Comparison of ENCODE assay signal across 15 cellular contexts in the genomic region with DNA sequence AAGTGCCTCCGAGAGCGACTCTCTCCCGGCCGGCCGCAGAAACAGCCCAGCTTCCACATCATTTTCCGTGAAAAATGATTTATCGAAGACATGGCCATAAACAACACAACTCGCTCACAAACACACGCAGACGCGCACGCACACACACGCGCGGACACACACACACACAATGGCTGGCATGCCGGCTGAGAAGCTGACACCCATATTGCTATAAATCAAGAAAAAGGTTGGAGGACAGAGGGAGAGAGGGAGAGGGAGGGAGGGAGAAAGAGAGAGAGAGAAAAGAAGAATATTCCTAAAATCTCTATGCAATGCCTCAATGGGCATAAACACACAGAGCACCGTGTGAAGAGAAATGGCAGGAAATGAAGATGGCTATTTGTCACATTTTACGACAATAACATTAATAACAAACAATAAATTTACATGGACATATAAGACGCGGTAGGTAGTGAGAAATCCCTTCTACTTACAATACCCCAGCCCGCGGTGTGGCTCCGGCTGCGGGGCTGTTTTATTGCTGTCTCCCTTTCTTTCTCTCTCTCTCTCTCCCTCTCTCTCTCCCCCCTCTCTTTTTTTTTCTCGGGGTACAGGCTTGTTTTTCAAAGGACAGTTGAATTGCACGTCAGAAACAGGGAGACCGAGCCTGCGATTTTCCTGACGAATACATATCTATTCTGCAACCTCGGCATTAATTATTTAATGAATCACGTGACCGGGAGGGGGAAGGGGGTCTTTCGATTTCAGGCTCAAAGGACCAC. TPM values are rescaled to one million over a fixed set of nuclear protein-coding genes. Genes with fewer than 3 reads are reported as not detected.
DNase-seq lines count a peak whose midpoint lies in the region; ATAC-seq and TF ChIP-seq lines count a peak whose summit lies in the region.
"Had no signal": no experiment of that assay in that cellular context is flagged by ENCODE, and none has a peak within 500 bp of the region (broad histone marks: within the 10 kb centered on the region; RNA-seq: fewer than 3 reads in every experiment).

No MANE protein-coding gene starts in this region.

- intact Hi-C loops in breast epithelium (cut with DNase I; ENCODE audit: low total_unique reads) (no loop called here), MCF 10A (cut with micrococcal nuclease) (no loop called here)

- no peaks in the 10 kb centered on the region for H3K9me3 Mint-ChIP-seq in MCF 10A (ENCODE audit: unreplicated experiment)
- H3K9me3 Mint-ChIP-seq in activated naive CD8-positive, alpha-beta T cell treated with anti-CD3 and anti-CD28 coated beads, Interleukin-2, amount 50 U/mL, for 24 hours = no peaks in the 10 kb centered on the region
- H3K9me3 Mint-ChIP-seq: immature natural killer cell had no signal

- H3K4me3 Mint-ChIP-seq in MCF 10A (ENCODE audit: unreplicated experiment) = no peak overlapping the region
- H3K4me3 Mint-ChIP-seq in activated naive CD8-positive, alpha-beta T cell treated with anti-CD3 and anti-CD28 coated beads, Interleukin-2, amount 50 U/mL, for 24 hours = peak overlapping the region; percentile 36
- H3K4me3 Mint-ChIP-seq: IgD-negative memory B cell, immature natural killer cell had no signal

- no peaks in the 10 kb centered on the region for H3K27me3 Mint-ChIP-seq in MCF 10A (ENCODE audit: insufficient read depth, unreplicated experiment)
- H3K27me3 Mint-ChIP-seq in activated naive CD8-positive, alpha-beta T cell treated with anti-CD3 and anti-CD28 coated beads, Interleukin-2, amount 50 U/mL, for 24 hours = peaks cover 27% of the 10 kb centered on the region

- peak overlapping the region; percentile 52 for H3K4me2 ChIP-seq in hepatocyte
- H3K4me2 ChIP-seq: BLaER1 had no signal

- POLR2A ChIA-PET in MCF 10A (lab: Yijun Ruan, JAX) = no interaction called here

- peaks cover 20% of the 10 kb centered on the region for H3K79me2 ChIP-seq in hepatocyte

- DNase-seq in breast epithelium (ENCODE audit: low spot score in 2 of 2) (no peak), MCF 10A (ENCODE audit: unreplicated experiment) (no peak), hepatocyte (ENCODE audit: low spot score) (no peak), thoracic aorta (ENCODE audit: low spot score) (no peak), NCI-H128 (lab: John Stamatoyannopoulos, UW; ENCODE audit: unreplicated experiment) (no peak)
- no peak for DNase-seq in activated naive CD8-positive, alpha-beta T cell treated with anti-CD3 and anti-CD28 coated beads, Interleukin-2, amount 50 U/mL, for 24 hours
- DNase-seq: activated CD4-positive, alpha-beta T cell treated with anti-CD3 and anti-CD28 coated beads for 1 hour; activated gamma-delta T cell; immature natural killer cell; Right ventricle myocardium superior; stimulated activated naive CD8-positive, alpha-beta T cell treated with anti-CD3 and anti-CD28 coated beads, Interleukin-15, Interleukin-2, amounts not matched to agents 100 U/mL and 50 U/mL, for 24 hours had no signal

- H2AFZ ChIP-seq in hepatocyte = no peak overlapping the region

- H3K4me3 ChIP-seq in breast epithelium (peak overlapping the region; percentile 16 to 44 (median 37)), hepatocyte (no peak overlapping the region), thoracic aorta (peak overlapping the region; percentile 64)
- H3K4me3 ChIP-seq: BLaER1 had no signal

- no peaks in the 10 kb centered on the region for H3K4me1 Mint-ChIP-seq in MCF 10A (ENCODE audit: insufficient read depth, unreplicated experiment)
- peaks cover 4% of the 10 kb centered on the region for H3K4me1 Mint-ChIP-seq in activated naive CD8-positive, alpha-beta T cell treated with anti-CD3 and anti-CD28 coated beads, Interleukin-2, amount 50 U/mL, for 24 hours
- H3K4me1 Mint-ChIP-seq: IgD-negative memory B cell had no signal

- no peaks in the 10 kb centered on the region for H4K20me1 ChIP-seq in hepatocyte (ENCODE audit: insufficient read depth, poor library complexity, severe bottlenecking)

- no TSS peak for BruUV-seq in MCF 10A (replicated peaks; lab: Mats Ljungman, UMichigan)

- 19% methylated on average over 33 of the region's 33 CpGs for WGBS in hepatocyte (ENCODE audit: low lambda C conversion rate, missing lambda C conversion rate)

- H3K9me3 ChIP-seq in breast epithelium = no peaks in the 10 kb centered on the region
- no peaks in the 10 kb centered on the region for H3K9me3 ChIP-seq in hepatocyte (ENCODE audit: low read depth)
- no peaks in the 10 kb centered on the region for H3K9me3 ChIP-seq in thoracic aorta
- H3K9me3 ChIP-seq: BLaER1 had no signal

- H3K36me3 ChIP-seq in breast epithelium (no peaks in the 10 kb centered on the region), hepatocyte (replicated peaks; ENCODE audit: insufficient read depth, low read depth) (no peaks in the 10 kb centered on the region), thoracic aorta (no peaks in the 10 kb centered on the region)
- H3K36me3 ChIP-seq: BLaER1 had no signal

- H3K27ac ChIP-seq in breast epithelium = peak overlapping the region in 1 of 2 donors; percentile 49
- no peak overlapping the region for H3K27ac ChIP-seq in hepatocyte
- peak overlapping the region; percentile 18 to 84 for H3K27ac ChIP-seq in thoracic aorta
- H3K27ac ChIP-seq: BLaER1 had no signal

- H3K27me3 ChIP-seq in breast epithelium (peaks cover 0 to 12% of the 10 kb centered on the region in 2 donors), hepatocyte (peaks cover 97% of the 10 kb centered on the region), thoracic aorta (replicated peaks; ENCODE audit: insufficient read depth) (no peaks in the 10 kb centered on the region)

- TF ChIP-seq POLR2A in breast epithelium (IDR thresholded peaks at IDR 0.05) = no peak

- CTCF ChIA-PET in MCF 10A (lab: Yijun Ruan, JAX) = interaction anchor here (0.6 kb wide), 1 partner anchor 334 kb away, joined by 4 read pairs; no protein-coding TSS in a partner anchor

- ATAC-seq in activated naive CD8-positive, alpha-beta T cell treated with anti-CD3 and anti-CD28 coated beads, Interleukin-2, amount 50 U/mL, for 24 hours = no peak
- ATAC-seq in thoracic aorta (ENCODE audit: insufficient number of reproducible peaks, low FRiP score, low read depth) = no peak
- no peak for ATAC-seq in HG03378 (IDR thresholded peaks at IDR 0.05; ENCODE audit: unreplicated experiment)
- no peak for ATAC-seq in HG03039 (IDR thresholded peaks at IDR 0.05; ENCODE audit: unreplicated experiment)
- ATAC-seq: stimulated activated naive CD8-positive, alpha-beta T cell treated with anti-CD3 and anti-CD28 coated beads, Interleukin-15, Interleukin-2, amounts not matched to agents 100 U/mL and 50 U/mL, for 24 hours had no signal

- no peak for TF ChIP-seq CTCF in breast epithelium (IDR thresholded peaks at IDR 0.05)
- TF ChIP-seq CTCF in MCF 10A (IDR thresholded peaks at IDR 0.05; ENCODE audit: unreplicated experiment) = no peak
- no peak for TF ChIP-seq CTCF in hepatocyte (IDR thresholded peaks at IDR 0.05; ENCODE audit: poor library complexity)
- TF ChIP-seq CTCF in thoracic aorta (IDR thresholded peaks at IDR 0.05) = no peak

- peaks cover 0 to under 1% of the 10 kb centered on the region in 2 donors for H3K4me1 ChIP-seq in breast epithelium
- H3K4me1 ChIP-seq in hepatocyte (ENCODE audit: insufficient read depth) = peaks cover 14% of the 10 kb centered on the region
- peaks cover 40 to 95% of the 10 kb centered on the region in 2 donors for H3K4me1 ChIP-seq in thoracic aorta (ENCODE audit: control insufficient read depth in 1 of 2, low read depth in 2 of 2)
- H3K4me1 ChIP-seq: BLaER1 had no signal

- H3K9me2 ChIP-seq in hepatocyte (replicated peaks; ENCODE audit: insufficient read depth) = no peaks in the 10 kb centered on the region

- H3K36me3 Mint-ChIP-seq in MCF 10A (ENCODE audit: insufficient read depth, unreplicated experiment) = no peaks in the 10 kb centered on the region
- no peaks in the 10 kb centered on the region for H3K36me3 Mint-ChIP-seq in activated naive CD8-positive, alpha-beta T cell treated with anti-CD3 and anti-CD28 coated beads, Interleukin-2, amount 50 U/mL, for 24 hours (ENCODE audit: low read depth)

- no peak overlapping the region for H3K27ac Mint-ChIP-seq in MCF 10A (ENCODE audit: low read depth, unreplicated experiment)
- no peak overlapping the region for H3K27ac Mint-ChIP-seq in activated naive CD8-positive, alpha-beta T cell treated with anti-CD3 and anti-CD28 coated beads, Interleukin-2, amount 50 U/mL, for 24 hours
- H3K27ac Mint-ChIP-seq: IgD-negative memory B cell, immature natural killer cell had no signal

RNA-seq across cellular contexts. Expression of gene HOXB4, which starts 9.5 kb away (rescaled TPM):
- total RNA-seq in breast epithelium (1 to 10 TPM; 2.2 to 7.5 (median 2.3) TPM), MCF 10A (2022) (0.21 and 0.44 TPM in 2 replicates), hepatocyte (1.4 and 2.2 TPM in 2 replicates), thoracic aorta (10 to 100 TPM in 1 of 2 donors, 1 to 10 TPM in 1; 6.2 to 11.5 TPM)
- polyA plus RNA-seq in hepatocyte = 1.8 and 2.0 TPM in 2 replicates

RNA-seq across cellular contexts. Expression of gene HOXB3, which starts 21.4 kb away (rescaled TPM):
- total RNA-seq in breast epithelium = 10 to 100 TPM; 13.8 to 36.7 (median 14.4) TPM
- total RNA-seq in MCF 10A (2022) = 0.79 and 0.88 TPM in 2 replicates
- 1.8 and 5.9 TPM in 2 replicates for total RNA-seq in hepatocyte
- 1.8 and 4.0 TPM in 2 replicates for polyA plus RNA-seq in hepatocyte
- total RNA-seq in thoracic aorta = 10 to 100 TPM; 26.8 to 33.3 TPM

RNA-seq across cellular contexts. Expression of gene HOXB2, which starts 23.8 kb away (rescaled TPM):
- total RNA-seq in breast epithelium = 10 to 100 TPM; 13.6 to 36.4 (median 19.6) TPM
- total RNA-seq in MCF 10A (2022) = 3.0 and 4.8 TPM in 2 replicates
- total RNA-seq in hepatocyte = 5.6 and 6.7 TPM in 2 replicates
- 20.7 and 29.9 TPM in 2 replicates for polyA plus RNA-seq in hepatocyte
- 10 to 100 TPM; 53.3 to 73.0 TPM for total RNA-seq in thoracic aorta

RNA-seq across cellular contexts. Expression of gene HOXB5, which starts 24.9 kb away (rescaled TPM):
- 1 to 10 TPM in 2 of 3 donors, under 1 TPM in 1; 0.44 to 2.0 (median 1.4) TPM for total RNA-seq in breast epithelium
- not detected in 2 replicates for total RNA-seq in MCF 10A (2022)
- 0.27 and 0.36 TPM in 2 replicates for total RNA-seq in hepatocyte
- polyA plus RNA-seq in hepatocyte = 3.3 and 4.4 TPM in 2 replicates
- 1 to 10 TPM in 1 of 2 donors, under 1 TPM in 1; 0.56 to 3.8 TPM for total RNA-seq in thoracic aorta
- polyA plus RNA-seq: IgD-negative memory B cell, immature natural killer cell had no signal

RNA-seq across cellular contexts. Expression of gene HOXB6, which starts 36.1 kb away (rescaled TPM):
- total RNA-seq in breast epithelium (10 to 100 TPM in 2 of 3 donors, 1 to 10 TPM in 1; 1.0 to 24.9 (median 18.2) TPM), MCF 10A (2022) (0.37 TPM in 1 of 2 replicates, not detected in the other), hepatocyte (4.1 and 4.8 TPM in 2 replicates), thoracic aorta (1 to 10 TPM; 4.2 to 9.9 TPM)
- 7.7 and 12.9 TPM in 2 replicates for polyA plus RNA-seq in hepatocyte
- polyA plus RNA-seq: IgD-negative memory B cell, immature natural killer cell had no signal
